In genomic region chr1:31936278-31936965, GRCh38 we compare ENCODE assay signal across 8 cellular contexts. TPM values are rescaled to one million over a fixed set of nuclear protein-coding genes. Genes with fewer than 3 reads are reported as not detected.
A peak's percentile ranks its signal among the peaks of the same experiment; 100 is the strongest.
DNase-seq lines count a peak whose midpoint lies in the region; ATAC-seq and TF ChIP-seq lines count a peak whose summit lies in the region.

No MANE protein-coding gene starts in this region.

- H3K9me3 ChIP-seq in PC-9 (ENCODE audit: insufficient read depth, low read depth), result no peaks in the 10 kb centered on the region

- H2AFZ ChIP-seq in PC-9, result no peak overlapping the region

- H3K9me3 Mint-ChIP-seq in endothelial cell (ENCODE audit: unreplicated experiment) (no peaks in the 10 kb centered on the region), osteocyte (ENCODE audit: unreplicated experiment) (no peaks in the 10 kb centered on the region)

- no peak for ATAC-seq in GM21423 (IDR thresholded peaks at IDR 0.05; ENCODE audit: unreplicated experiment)

- peaks cover 45% of the 10 kb centered on the region for H3K4me1 Mint-ChIP-seq in endothelial cell (ENCODE audit: unreplicated experiment)
- H3K4me1 Mint-ChIP-seq in osteocyte (ENCODE audit: unreplicated experiment), result peaks cover 69% of the 10 kb centered on the region

- CTCF ChIA-PET in PC-9 (lab: Charles Lee), result no interaction called here

- TF ChIP-seq CTCF in GM12864 (IDR thresholded peaks at IDR 0.05; ENCODE audit: low read depth, low read length, missing control alignments), result no peak
- TF ChIP-seq CTCF in PC-9 (conservative IDR thresholded peaks at IDR 0.05), result no peak; the same call in 1 of the 2 replicates
- TF ChIP-seq CTCF in endothelial cell (IDR thresholded peaks at IDR 0.05; ENCODE audit: unreplicated experiment), result no peak
- TF ChIP-seq CTCF in osteocyte (IDR thresholded peaks at IDR 0.05), result no peak

- H3K79me2 ChIP-seq in PC-9 (ENCODE audit: low read depth), result peaks cover 72% of the 10 kb centered on the region

- H4K20me1 ChIP-seq in PC-9 (ENCODE audit: insufficient read depth), result peaks cover 53% of the 10 kb centered on the region

- peaks cover 9% of the 10 kb centered on the region for H3K36me3 Mint-ChIP-seq in endothelial cell (ENCODE audit: low read depth, unreplicated experiment)
- H3K36me3 Mint-ChIP-seq in osteocyte (ENCODE audit: unreplicated experiment), result no peaks in the 10 kb centered on the region

- H3K27ac Mint-ChIP-seq in endothelial cell (ENCODE audit: unreplicated experiment) (peak overlapping the region; percentile 25), osteocyte (ENCODE audit: unreplicated experiment) (peak overlapping the region; percentile 94)

- peak overlapping the region; percentile 95 for H3K27ac ChIP-seq in PC-9

- POLR2A ChIA-PET in PC-9 (lab: Charles Lee; ENCODE audit: unreplicated experiment), result no interaction called here

- H3K27me3 Mint-ChIP-seq in endothelial cell (ENCODE audit: unreplicated experiment) (peaks cover 8% of the 10 kb centered on the region), osteocyte (ENCODE audit: unreplicated experiment) (no peaks in the 10 kb centered on the region)

- DNase-seq in GM12864 (ENCODE audit: low read depth) (no peak), PC-9 (no peak), endothelial cell (ENCODE audit: low spot score) (no peak), osteocyte (ENCODE audit: extremely low spot score, unreplicated experiment) (no peak), putamen (ENCODE audit: low spot score) (no peak), posterior cingulate gyrus (no peak), inferior parietal cortex (ENCODE audit: extremely low spot score) (no peak)

- peak overlapping the region; percentile 86 for H3K4me2 ChIP-seq in PC-9

- peaks cover 80% of the 10 kb centered on the region for H3K4me1 ChIP-seq in PC-9 (replicated peaks; ENCODE audit: insufficient read depth)

- no peaks in the 10 kb centered on the region for H3K27me3 ChIP-seq in PC-9 (ENCODE audit: insufficient read depth, low read depth)

- peaks cover 20% of the 10 kb centered on the region; the same call in 1 of the 2 replicates for H3K36me3 ChIP-seq in PC-9 (ENCODE audit: low read depth)

- H3K9me2 ChIP-seq in PC-9 (ENCODE audit: insufficient read depth), result no peaks in the 10 kb centered on the region

- H3K4me3 ChIP-seq in GM12864 (ENCODE audit: low read depth, low read length), result peak overlapping the region; percentile 86
- peak overlapping the region; percentile 86 for H3K4me3 ChIP-seq in PC-9

- intact Hi-C loops in PC-9 (cut with micrococcal nuclease; ENCODE audit: unreplicated experiment), result loop anchor here (10.0 kb wide), 2 partner anchors 122 to 362 kb away; partner anchors contain the start of genes SPOCD1 and TINAGL1
- intact Hi-C loops in posterior cingulate gyrus (cut with DNase I), result loop anchor here (10.0 kb wide), 2 partner anchors 92 to 142 kb away; no protein-coding TSS in a partner anchor

- TSS peak; percentile 32 for BruUV-seq in PC-9 (replicated peaks; lab: Mats Ljungman, UMichigan)

- H3K4me3 Mint-ChIP-seq in endothelial cell (ENCODE audit: unreplicated experiment) (peak overlapping the region; percentile 99), osteocyte (ENCODE audit: unreplicated experiment) (peak overlapping the region; percentile 96)

- H3F3A ChIP-seq in PC-9 (ENCODE audit: insufficient read depth, low read depth), result peaks cover 84% of the 10 kb centered on the region

RNA-seq across cellular contexts. Expression of gene PTP4A2, which starts 1.7 kb away (rescaled TPM):
- total RNA-seq in PC-9 (2021), result 149 and 201 TPM in 2 replicates
- total RNA-seq in endothelial cell (ENCODE audit: unreplicated experiment), result 162 TPM
- total RNA-seq in osteocyte, result 142 and 157 TPM in 2 replicates
